20 cellular contexts compared by ENCODE assay signal in the genomic region with DNA sequence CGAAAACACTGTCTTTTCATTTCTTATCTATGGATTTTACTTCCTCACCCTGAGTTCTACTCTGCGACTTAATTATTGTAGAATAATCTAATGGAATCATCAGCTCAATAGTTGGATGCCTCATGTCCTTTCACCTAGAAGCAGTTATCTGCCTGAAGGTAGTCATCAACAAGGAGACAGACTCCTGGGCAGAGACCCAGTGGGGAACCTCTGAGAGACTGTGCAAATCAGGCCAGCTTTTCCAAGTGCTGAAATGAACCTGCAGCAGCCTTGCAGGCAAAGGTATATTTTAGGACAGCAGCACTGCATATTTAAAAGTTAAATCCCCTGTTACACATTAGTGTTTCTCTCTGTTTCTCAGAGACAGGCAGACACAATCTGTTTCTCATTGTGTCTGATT.
DNase-seq lines count a peak whose midpoint lies in the region; ATAC-seq, FAIRE-seq and TF ChIP-seq lines count a peak whose summit lies in the region.
"Had no signal": no experiment of that assay in that cellular context is flagged by ENCODE, and none has a peak within 500 bp of the region (broad histone marks: within the 10 kb centered on the region; RNA-seq: fewer than 3 reads in every experiment).

No MANE protein-coding gene starts in this region.

- no peaks in the 10 kb centered on the region for H3K79me2 ChIP-seq in HepG2 (ENCODE audit: insufficient read depth, low read length)
- no peaks in the 10 kb centered on the region for H3K79me2 ChIP-seq in PC-3 (ENCODE audit: low read length)

- FAIRE-seq in HepG2 (lab: Jason Lieb, UNC) = no peak
- FAIRE-seq: G401.6, GM12892, H1 had no signal

- H3K4me1 ChIP-seq in liver (ENCODE audit: control insufficient read depth in 4 of 4, insufficient read depth in 4 of 4, low read length in 3 of 4) (peaks cover 0 to 27% (median 12%) of the 10 kb centered on the region in 4 donors), HepG2 (ENCODE audit: insufficient read depth, low read length) (no peaks in the 10 kb centered on the region), PC-3 (ENCODE audit: insufficient read depth, low read length) (peaks cover 34% of the 10 kb centered on the region), vagina (peaks cover 11% of the 10 kb centered on the region)
- H3K4me1 ChIP-seq: BLaER1, Caco-2 had no signal

- H3K9me3 ChIP-seq in liver (ENCODE audit: control insufficient read depth in 4 of 4, low read length in 3 of 4) = no peaks in the 10 kb centered on the region
- no peaks in the 10 kb centered on the region for H3K9me3 ChIP-seq in HepG2 (ENCODE audit: low read length)
- H3K9me3 ChIP-seq in PC-3 (ENCODE audit: low read length) = no peaks in the 10 kb centered on the region
- H3K9me3 ChIP-seq in vagina = no peaks in the 10 kb centered on the region
- H3K9me3 ChIP-seq: Caco-2 had no signal

- TF ChIP-seq POLR2A in HepG2 (IDR thresholded peaks at IDR 0.05; ENCODE audit: insufficient read depth in 1 of 2, low read depth in 2 of 2, low read length in 2 of 2) (no peak), vagina (IDR thresholded peaks at IDR 0.05) (no peak)

- no peak overlapping the region for H3K27ac ChIP-seq in liver (ENCODE audit: low read depth in 1 of 2, low read length in 2 of 2)
- H3K27ac ChIP-seq in HepG2 (ENCODE audit: extremely low read length, insufficient read depth, low read length) = no peak overlapping the region
- no peak overlapping the region for H3K27ac ChIP-seq in PC-3 (ENCODE audit: low read length)
- no peak overlapping the region for H3K27ac ChIP-seq in vagina
- H3K27ac ChIP-seq: BLaER1, C4-2B had no signal

- peak in 1 of 2 donors; percentile 31 for TF ChIP-seq RAD21 in liver (IDR thresholded peaks at IDR 0.05)
- no peak for TF ChIP-seq RAD21 in HepG2 (CRISPR knock-in tag; IDR thresholded peaks at IDR 0.05)

- intact Hi-C loops in HepG2 (cut with micrococcal nuclease; ENCODE audit: unreplicated experiment) = no loop called here
- intact Hi-C loops in PC-3 (cut with micrococcal nuclease) = no loop called here
- intact Hi-C loops in vagina (cut with DNase I) = no loop called here

- H3K9me2 ChIP-seq in PC-3 (replicated peaks; ENCODE audit: low read length) = no peaks in the 10 kb centered on the region

- no peaks in the 10 kb centered on the region for H3K36me3 ChIP-seq in liver (ENCODE audit: control insufficient read depth in 4 of 4, insufficient read depth in 3 of 4, low read depth in 1 of 4, low read length in 3 of 4)
- H3K36me3 ChIP-seq in HepG2 (replicated peaks in 1 of 2; ENCODE audit: control insufficient read depth in 1 of 2, insufficient read depth in 2 of 2, low read length in 2 of 2) = no peaks in the 10 kb centered on the region
- H3K36me3 ChIP-seq in PC-3 (ENCODE audit: low read depth, low read length) = no peaks in the 10 kb centered on the region
- no peaks in the 10 kb centered on the region for H3K36me3 ChIP-seq in vagina
- H3K36me3 ChIP-seq: BLaER1 had no signal

- POLR2A ChIA-PET in HepG2 (lab: Yijun Ruan, JAX) (no interaction called here), PC-3 (lab: Charles Lee; ENCODE audit: unreplicated experiment) (no interaction called here)

- H3K4me3 ChIP-seq in liver (ENCODE audit: low read depth in 1 of 3, low read length in 3 of 3) (no peak overlapping the region), HepG2 (replicated peaks in 1 of 3; ENCODE audit: insufficient read depth in 1 of 3, low read depth in 2 of 3, low read length in 3 of 3) (no peak overlapping the region), PC-3 (ENCODE audit: low read length) (no peak overlapping the region), vagina (no peak overlapping the region)
- H3K4me3 ChIP-seq: BLaER1 had no signal

- TF ChIP-seq EP300 in HepG2 (IDR thresholded peaks at IDR 0.05; ENCODE audit: low read depth in 2 of 2, low read length in 2 of 2) (no peak), HepG2 (CRISPR knock-in tag; IDR thresholded peaks at IDR 0.05; ENCODE audit: borderline replicate concordance) (no peak)

- H2AFZ ChIP-seq in HepG2 (ENCODE audit: low read length) = no peak overlapping the region
- no peak overlapping the region for H2AFZ ChIP-seq in PC-3 (ENCODE audit: low read length)

- H4K20me1 ChIP-seq in HepG2 (ENCODE audit: insufficient read depth, low read length) = no peaks in the 10 kb centered on the region
- H4K20me1 ChIP-seq in PC-3 (ENCODE audit: low read length) = no peaks in the 10 kb centered on the region
- H4K20me1 ChIP-seq: BLaER1 had no signal

- no peak overlapping the region for H3K4me2 ChIP-seq in HepG2 (ENCODE audit: low read depth, low read length)
- no peak overlapping the region for H3K4me2 ChIP-seq in PC-3 (ENCODE audit: low read length)
- H3K4me2 ChIP-seq: BLaER1 had no signal

- H3F3A ChIP-seq in PC-3 (ENCODE audit: low read length, unreplicated experiment) = peaks cover 3% of the 10 kb centered on the region

- no peak for ATAC-seq in HepG2
- peak; percentile 20; the same call in 1 of the 2 replicates for ATAC-seq in PC-3
- no peak for ATAC-seq in HG03354 (IDR thresholded peaks at IDR 0.05; ENCODE audit: poor library complexity, severe bottlenecking, unreplicated experiment)
- ATAC-seq: CD8-positive, alpha-beta T cell had no signal

- 53% methylated on average over 2 of the region's 2 CpGs for WGBS in liver
- WGBS in HepG2 (ENCODE audit: low lambda C conversion rate) = 16% methylated on average over 2 of the region's 2 CpGs

- CTCF ChIA-PET in HepG2 (lab: Yijun Ruan, JAX; ENCODE audit: low intra/inter-chr PET ratio, low total read pairs) = no interaction called here
- CTCF ChIA-PET in PC-3 (lab: Charles Lee) = interaction anchor here (0.6 to 0.7 kb wide), 2 partner anchors 89 to 490 kb away, joined by 3 read pairs; no protein-coding TSS in a partner anchor

- DNase-seq in HepG2 (ENCODE audit: low spot score) (no peak), PC-3 (peak; percentile 19), fibroblast of peridontal ligament (ENCODE audit: extremely low read depth) (peak; percentile 41), vagina (ENCODE audit: extremely low spot score in 2 of 2) (no peak), A172 (ENCODE audit: low spot score) (no peak)
- DNase-seq: 8988T; Caco-2; CD4-positive, CD25-positive, alpha-beta regulatory T cell; CD8-positive, alpha-beta T cell; DMS153; DND-41; H7; HCEC 1CT had no signal

- no TSS peak for BruUV-seq in HepG2 (replicated peaks; lab: Mats Ljungman, UMichigan)
- BruUV-seq in PC-3 (replicated peaks; lab: Mats Ljungman, UMichigan) = no TSS peak

- H3K27me3 ChIP-seq in liver (ENCODE audit: control insufficient read depth in 4 of 4, insufficient read depth in 4 of 4, low read length in 3 of 4) (no peaks in the 10 kb centered on the region), HepG2 (ENCODE audit: control insufficient read depth in 1 of 2, insufficient read depth in 2 of 2, low read length in 2 of 2) (peaks cover 1 to 4% of the 10 kb centered on the region in 2 experiments; a peak in 1 of 5 replicates), PC-3 (ENCODE audit: low read length) (no peaks in the 10 kb centered on the region), vagina (no peaks in the 10 kb centered on the region)
- H3K27me3 ChIP-seq: BLaER1 had no signal

- TF ChIP-seq CTCF in liver (IDR thresholded peaks at IDR 0.05; ENCODE audit: low read depth, low read length, missing input control) (no peak), HepG2 (CRISPR knock-in tag; IDR thresholded peaks at IDR 0.05) (no peak), PC-3 (conservative IDR thresholded peaks at IDR 0.05; ENCODE audit: low read depth, low read length) (no peak), vagina (IDR thresholded peaks at IDR 0.05) (no peak)

- in situ Hi-C loops in HepG2 (cut with HindIII; ENCODE audit: extremely low pct_ligation_motif_present, low pct_unique_long_range_greater_than_20kb) = no loop called here

- H3K9ac ChIP-seq in liver (ENCODE audit: low read depth in 1 of 2, low read length in 2 of 2) (no peak overlapping the region), HepG2 (ENCODE audit: insufficient read depth, low read depth, low read length) (no peak overlapping the region), PC-3 (ENCODE audit: low read length) (no peak overlapping the region)
- H3K9ac ChIP-seq: BLaER1 had no signal

TF ChIP-seq in liver, 16 proteins besides CTCF, POLR2A, EP300 and RAD21 (continues in another document):
- TF ChIP-seq TAF1 (conservative IDR thresholded peaks at IDR 0.05) = no peak
- TF ChIP-seq JUND (IDR thresholded peaks at IDR 0.05) = peak in 1 of 2 donors; percentile 8
- TF ChIP-seq ATF3 (IDR thresholded peaks at IDR 0.05) = no peak
- TF ChIP-seq YY1 (IDR thresholded peaks at IDR 0.05) = no peak
- no peak for TF ChIP-seq NR2F2 (IDR thresholded peaks at IDR 0.05)

TF ChIP-seq in HepG2, 621 proteins besides CTCF, POLR2A, EP300 and RAD21 (continues in another document):
- TF ChIP-seq SATB2 (CRISPR knock-in tag; IDR thresholded peaks at IDR 0.05) (no peak), ZKSCAN1 (IDR thresholded peaks at IDR 0.05; ENCODE audit: low read length) (no peak), ZNF775 (CRISPR knock-in tag; IDR thresholded peaks at IDR 0.05; ENCODE audit: borderline replicate concordance) (no peak), ZNF331 (CRISPR knock-in tag; IDR thresholded peaks at IDR 0.05) (no peak), FOXO4 (CRISPR knock-in tag; conservative IDR thresholded peaks at IDR 0.05) (no peak), MAFG (CRISPR knock-in tag; IDR thresholded peaks at IDR 0.05) (no peak), ZNF589 (CRISPR knock-in tag; conservative IDR thresholded peaks at IDR 0.05) (no peak)

Comparison
In these comparisons a context has a peak if more than half of its experiments do, and no peak if none do; other contexts are left out.
1. DNase-seq: peak in PC-3 (single experiment) and fibroblast of peridontal ligament (single experiment); none in HepG2 (single experiment), vagina (0 of 2) and A172 (single experiment).